ENCODE assay signal across 24 cellular contexts in the genomic region with DNA sequence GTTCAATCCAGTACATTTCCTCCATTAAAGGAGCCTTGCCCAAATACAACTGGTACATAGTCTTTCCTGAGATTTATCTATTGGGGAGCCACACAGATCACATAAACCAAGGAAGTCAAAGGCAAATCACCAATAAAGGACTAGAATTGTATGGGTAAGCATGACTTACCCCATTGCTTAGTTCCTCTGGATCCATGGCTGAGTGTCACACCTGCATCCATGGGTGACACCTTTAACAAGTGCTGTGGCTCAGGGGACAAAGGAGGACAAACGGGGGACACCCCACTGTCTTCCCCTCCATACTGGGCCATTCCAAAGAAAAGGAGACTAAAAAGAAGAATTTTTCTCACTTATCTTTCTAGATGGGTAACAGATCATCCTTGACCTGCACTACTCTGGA. TPM values are rescaled to one million over a fixed set of nuclear protein-coding genes. Genes with fewer than 3 reads are reported as not detected.
DNase-seq lines count a peak whose midpoint lies in the region; ATAC-seq, FAIRE-seq and TF ChIP-seq lines count a peak whose summit lies in the region.
"Had no signal": no experiment of that assay in that cellular context is flagged by ENCODE, and none has a peak within 500 bp of the region (broad histone marks: within the 10 kb centered on the region; RNA-seq: fewer than 3 reads in every experiment).

No MANE protein-coding gene starts in this region.

- FAIRE-seq in K562 (lab: Jason Lieb, UNC), result no peak
- FAIRE-seq: HTR-8/SVneo had no signal

- TF ChIP-seq POLR2A in K562 (conservative IDR thresholded peaks at IDR 0.05), result no peak

- in situ Hi-C loops in K562 (cut with MboI), result no loop called here

- CTCF ChIA-PET in K562 (lab: Yijun Ruan, JAX; ENCODE audit: low intra/inter-chr PET ratio), result no interaction called here

- H3K9me3 ChIP-seq in K562 (replicated peaks; ENCODE audit: control insufficient read depth, insufficient read depth, low read depth, low read length) (peaks cover 12% of the 10 kb centered on the region), right atrium auricular region (peaks cover 0 to 32% of the 10 kb centered on the region in 2 donors)

- no peak for TF ChIP-seq RAD21 in K562 (CRISPR knock-in tag; conservative IDR thresholded peaks at IDR 0.05 in 1 of 2, IDR thresholded peaks at IDR 0.05 in 1 of 2)

- DNase-seq in DMS53 (lab: John Stamatoyannopoulos, UW), result peak; percentile 20
- DNase-seq in DMS53 treated with DMSO at 0.1 percent for 48 hours (lab: John Stamatoyannopoulos, UW; ENCODE audit: unreplicated experiment), result no peak
- DNase-seq in MV-4-11 (lab: John Stamatoyannopoulos, UW), result peak; percentile 14
- DNase-seq in K562 (ENCODE audit: extremely low read depth in 1 of 4, low spot score in 3 of 4), result peak in 2 of 4 experiments; percentile 17 to 41
- DNase-seq in myocyte (ENCODE audit: low read depth), result peak; percentile 17
- DNase-seq in GM19240 (ENCODE audit: insufficient read length, low spot score), result no peak
- no peak for DNase-seq in omental fat pad (ENCODE audit: low spot score)
- DNase-seq in right atrium auricular region (ENCODE audit: low spot score), result no peak
- DNase-seq: ACHN; Calu3; CD4-positive, alpha-beta memory T cell; DMS153; EL; GOT3; HCEC 1CT; IMR-90; NCI-H1105 treated with DMSO at 0.1 percent for 48 hours; NCI-H2029 treated with DMSO at 0.1 percent for 48 hours; NCI-H524 treated with DMSO at 0.1 percent for 48 hours; NCI-H82; Right ventricle myocardium superior had no signal

- H3K4me1 ChIP-seq in K562 (replicated peaks in 1 of 2; ENCODE audit: control insufficient read depth in 2 of 2, insufficient read depth in 2 of 2, low read length in 2 of 2), result no peaks in the 10 kb centered on the region
- H3K4me1 ChIP-seq in right atrium auricular region, result no peaks in the 10 kb centered on the region
- H3K4me1 ChIP-seq: BLaER1 treated with 17β-estradiol and CSF1 and Interleukin-3, amounts not matched to agents 10 nM and 100 nM had no signal

- intact Hi-C loops in K562 (cut with micrococcal nuclease), result no loop called here

- no peaks in the 10 kb centered on the region for H3K9me1 ChIP-seq in K562 (ENCODE audit: control insufficient read depth, insufficient read depth, low read length)

- H3K36me3 ChIP-seq in K562 (ENCODE audit: control insufficient read depth, insufficient read depth, low read length) (peaks cover 12% of the 10 kb centered on the region; the same call in 2 of the 3 replicates), right atrium auricular region (peaks cover 10% of the 10 kb centered on the region)

- H3K27me3 ChIP-seq in K562 (ENCODE audit: control insufficient read depth in 2 of 2, insufficient read depth in 2 of 2, low read length in 2 of 2), result no peaks in the 10 kb centered on the region
- no peaks in the 10 kb centered on the region for H3K27me3 ChIP-seq in right atrium auricular region
- H3K27me3 ChIP-seq: BLaER1 treated with 17β-estradiol and CSF1 and Interleukin-3, amounts not matched to agents 10 nM and 100 nM had no signal

- 10% methylated on average over 1 of the region's 1 CpG for WGBS in K562 (ENCODE audit: insufficient coverage, low coverage, missing lambda C conversion rate)

- ATAC-seq in K562 (peak; percentile 37; the same call in 1 of the 3 replicates), omental fat pad (ENCODE audit: low FRiP score) (no peak)

- no peak overlapping the region for H3K9ac ChIP-seq in K562 (ENCODE audit: insufficient read depth in 1 of 2, low read depth in 2 of 2, low read length in 2 of 2)
- H3K9ac ChIP-seq: BLaER1 treated with 17β-estradiol and CSF1 and Interleukin-3, amounts not matched to agents 10 nM and 100 nM had no signal

- POLR2A ChIA-PET in K562 (lab: Yijun Ruan, JAX), result no interaction called here

- no peak overlapping the region for H3K4me3 ChIP-seq in K562
- no peak overlapping the region for H3K4me3 ChIP-seq in right atrium auricular region

- no peaks in the 10 kb centered on the region for H3K79me2 ChIP-seq in K562 (ENCODE audit: control insufficient read depth, insufficient read depth, low read length)

- no peak overlapping the region for H3K4me2 ChIP-seq in K562 (ENCODE audit: insufficient read depth, low read length)
- H3K4me2 ChIP-seq: BLaER1 treated with 17β-estradiol and CSF1 and Interleukin-3, amounts not matched to agents 10 nM and 100 nM had no signal

- no peak overlapping the region for H2AFZ ChIP-seq in K562 (ENCODE audit: low read depth, low read length)

- H3K27ac ChIP-seq in K562 (ENCODE audit: extremely low read depth, low read depth, low read length) (no peak overlapping the region), right atrium auricular region (no peak overlapping the region)
- H3K27ac ChIP-seq: 22Rv1; BLaER1 treated with 17β-estradiol and CSF1 and Interleukin-3, amounts not matched to agents 10 nM and 100 nM had no signal

- no peak for TF ChIP-seq EP300 in K562 (IDR thresholded peaks at IDR 0.05; ENCODE audit: low read length)

- H4K20me1 ChIP-seq in K562 (replicated peaks; ENCODE audit: control insufficient read depth, insufficient read depth, low read length), result no peaks in the 10 kb centered on the region
- H4K20me1 ChIP-seq: BLaER1 treated with 17β-estradiol and CSF1 and Interleukin-3, amounts not matched to agents 10 nM and 100 nM had no signal

- TF ChIP-seq CTCF in K562 (IDR thresholded peaks at IDR 0.05 in 2 of 3, conservative IDR thresholded peaks at IDR 0.05 in 1 of 3; ENCODE audit: insufficient read depth in 2 of 3, low read depth in 1 of 3, low read length in 3 of 3), result no peak
- TF ChIP-seq CTCF in omental fat pad (IDR thresholded peaks at IDR 0.05), result no peak
- TF ChIP-seq CTCF in right atrium auricular region (IDR thresholded peaks at IDR 0.05), result no peak

- no TSS peak for BruUV-seq in K562 (replicated peaks; lab: Mats Ljungman, UMichigan)

TF ChIP-seq in K562, 482 proteins besides CTCF, POLR2A, EP300 and RAD21 (continues in another document):
- TF ChIP-seq MAFF (IDR thresholded peaks at IDR 0.05; ENCODE audit: low read length) (no peak), HNRNPL (IDR thresholded peaks at IDR 0.05; ENCODE audit: low read depth, low read length) (no peak), FOXM1 (IDR thresholded peaks at IDR 0.05; ENCODE audit: low read depth) (no peak), FOXM1 (CRISPR knock-in tag; IDR thresholded peaks at IDR 0.05; ENCODE audit: low read depth) (no peak), MTA3 (IDR thresholded peaks at IDR 0.05; ENCODE audit: borderline replicate concordance) (peak; percentile 66; the same call in 1 of the 2 replicates)
- TF ChIP-seq, protein P1, sequence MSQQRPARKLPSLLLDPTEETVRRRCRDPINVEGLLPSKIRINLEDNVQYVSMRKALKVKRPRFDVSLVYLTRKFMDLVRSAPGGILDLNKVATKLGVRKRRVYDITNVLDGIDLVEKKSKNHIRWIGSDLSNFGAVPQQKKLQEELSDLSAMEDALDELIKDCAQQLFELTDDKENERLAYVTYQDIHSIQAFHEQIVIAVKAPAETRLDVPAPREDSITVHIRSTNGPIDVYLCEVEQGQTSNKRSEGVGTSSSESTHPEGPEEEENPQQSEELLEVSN (IDR thresholded peaks at IDR 0.05; ENCODE audit: borderline replicate concordance in 1 of 2, extremely low read depth in 1 of 2, insufficient read depth in 1 of 2, insufficient read length in 1 of 2, low read depth in 1 of 2, low read length in 1 of 2, poor library complexity in 1 of 2, severe bottlenecking in 1 of 2), result no peak

RNA-seq across cellular contexts. Expression of a gene that starts 30.4 kb away (rescaled TPM):
- total RNA-seq in K562 (2011; cell fraction: chromatin; rRNA removed; ENCODE audit: low replicate concordance), result 9.2 and 30.2 TPM in 2 replicates
- total RNA-seq in K562 (2011; cell fraction: nucleolus; rRNA removed), result 6.2 and 8.2 TPM in 2 replicates
- 10.1 and 14.3 TPM in 2 replicates for total RNA-seq in K562 (2011; cell fraction: nucleoplasm; rRNA removed)
- total RNA-seq in K562 (2014; rRNA removed), result 11.7 and 12.6 TPM in 2 replicates
- 27.8 and 29.4 TPM in 2 replicates for total RNA-seq in K562 (2014; rRNA removed; fragmentation: Illumina TruSeq; extraction: Trizol)
- total RNA-seq in K562 (2015; rRNA removed; fragmentation: Illumina TruSeq; extraction: Trizol), result 26.6 and 29.4 TPM in 2 replicates
- total RNA-seq in K562 (2021), result 16.2 and 16.6 TPM in 2 replicates
- 9.7 and 12.5 TPM in 2 replicates for polyA plus RNA-seq in K562 (2011; rRNA removed)
- polyA plus RNA-seq in K562 (2011; cell fraction: cytosol; rRNA removed), result 1.0 and 2.9 TPM in 2 replicates
- polyA plus RNA-seq in K562 (2011; cell fraction: nucleus; rRNA removed), result 3.8 and 4.6 TPM in 2 replicates
- polyA plus RNA-seq in K562 (2012), result 9.5 and 14.0 TPM in 2 replicates
- 15.8 and 21.9 TPM in 2 replicates for polyA plus RNA-seq in K562 (2014; fragmentation: Illumina TruSeq; extraction: Trizol)
- 10 to 100 TPM in 1 of 2 experiments, 1 to 10 TPM in 1; 8.9 to 11.0 TPM for polyA plus RNA-seq in K562 (2014; fragmentation: Nextera tagmentation; extraction: Ambion mirVana)
- 11.1 TPM in 2 replicates for polyA plus RNA-seq in K562 (2014; rRNA removed)
- 16.7 and 18.8 TPM in 2 replicates for polyA minus RNA-seq in K562 (2011; rRNA and poly(A)+ RNA removed)
- polyA minus RNA-seq in K562 (2011; cell fraction: cytosol; rRNA and poly(A)+ RNA removed), result 6.4 and 6.9 TPM in 2 replicates
- polyA minus RNA-seq in K562 (2011; cell fraction: nucleus; rRNA and poly(A)+ RNA removed), result 5.7 and 8.3 TPM in 2 replicates
- 11.1 and 14.2 TPM in 2 replicates for total RNA-seq in myocyte
- 2.2 TPM for polyA plus RNA-seq in myocyte (2012)
- 1 to 10 TPM; 5.0 to 7.7 (median 6.1) TPM for total RNA-seq in omental fat pad
- 1 to 10 TPM; 2.5 to 5.5 TPM for total RNA-seq in right atrium auricular region

Comparison
In these comparisons a context has a peak if more than half of its experiments do, and no peak if none do; other contexts are left out.
1. DNase-seq: peak in DMS53 (single experiment), MV-4-11 (single experiment) and myocyte (single experiment); none in DMS53 treated with DMSO at 0.1 percent for 48 hours (single experiment), GM19240 (single experiment), omental fat pad (single experiment) and right atrium auricular region (single experiment).